21 cellular contexts compared by ENCODE assay signal in the genomic region with DNA sequence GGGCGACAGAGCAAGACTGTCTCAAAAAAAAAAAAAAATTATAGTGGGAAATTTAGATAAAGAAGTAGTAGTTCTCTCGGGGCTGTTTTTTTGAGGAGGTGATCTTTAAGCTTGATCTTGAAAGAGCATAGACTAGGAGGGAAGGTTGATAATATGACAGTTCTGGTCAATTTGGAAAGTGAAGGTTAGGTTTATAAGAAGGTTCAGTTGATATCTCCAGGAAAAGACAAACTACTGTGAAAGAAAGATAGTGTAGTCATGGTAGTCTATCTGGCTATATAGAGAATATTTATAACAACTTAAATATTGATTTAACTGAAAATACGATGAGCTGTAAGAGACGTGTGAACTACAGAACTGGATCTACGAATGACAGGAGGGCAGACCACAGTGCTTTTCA. TPM values are rescaled to one million over a fixed set of nuclear protein-coding genes. Genes with fewer than 3 reads are reported as not detected.
DNase-seq lines count a peak whose midpoint lies in the region; ATAC-seq and TF ChIP-seq lines count a peak whose summit lies in the region.
"Had no signal": no experiment of that assay in that cellular context is flagged by ENCODE, and none has a peak within 500 bp of the region (broad histone marks: within the 10 kb centered on the region; RNA-seq: fewer than 3 reads in every experiment).

No MANE protein-coding gene starts in this region.

- H3K27me3 Mint-ChIP-seq in activated CD4-positive, alpha-beta T cell treated with anti-CD3 and anti-CD28 coated beads for 36 hours, result no peaks in the 10 kb centered on the region
- H3K27me3 Mint-ChIP-seq in CD8-positive, alpha-beta T cell (ENCODE audit: low read depth), result no peaks in the 10 kb centered on the region
- H3K27me3 Mint-ChIP-seq in activated CD8-positive, alpha-beta T cell treated with anti-CD3 and anti-CD28 coated beads, Interleukin-2, amount 10 ng/mL, durations not matched to agents 7 days and 5 days (ENCODE audit: low read depth), result no peaks in the 10 kb centered on the region
- H3K27me3 Mint-ChIP-seq in nephron (ENCODE audit: low read depth), result no peaks in the 10 kb centered on the region

- no peak for ATAC-seq in activated CD4-positive, alpha-beta T cell treated with anti-CD3 and anti-CD28 coated beads for 36 hours
- ATAC-seq in CD8-positive, alpha-beta T cell, result no peak
- no peak for ATAC-seq in activated CD8-positive, alpha-beta T cell treated with anti-CD3 and anti-CD28 coated beads, Interleukin-2, amount 10 ng/mL, durations not matched to agents 7 days and 5 days
- ATAC-seq in HG02763 (IDR thresholded peaks at IDR 0.05; ENCODE audit: unreplicated experiment), result no peak

- H3K4me3 Mint-ChIP-seq in activated CD4-positive, alpha-beta T cell treated with anti-CD3 and anti-CD28 coated beads for 36 hours, result peak overlapping the region; percentile 6
- peak overlapping the region; percentile 59 for H3K4me3 Mint-ChIP-seq in CD8-positive, alpha-beta T cell
- H3K4me3 Mint-ChIP-seq in activated CD8-positive, alpha-beta T cell treated with anti-CD3 and anti-CD28 coated beads, Interleukin-2, amount 10 ng/mL, durations not matched to agents 7 days and 5 days, result no peak overlapping the region
- H3K4me3 Mint-ChIP-seq in nephron, result peak overlapping the region; percentile 28 to 64 (median 53)

- H3K27ac Mint-ChIP-seq in activated CD4-positive, alpha-beta T cell treated with anti-CD3 and anti-CD28 coated beads for 36 hours, result peak overlapping the region; percentile 34
- H3K27ac Mint-ChIP-seq in CD8-positive, alpha-beta T cell, result peak overlapping the region; percentile 9
- peak overlapping the region; percentile 8 for H3K27ac Mint-ChIP-seq in activated CD8-positive, alpha-beta T cell treated with anti-CD3 and anti-CD28 coated beads, Interleukin-2, amount 10 ng/mL, durations not matched to agents 7 days and 5 days
- no peak overlapping the region for H3K27ac Mint-ChIP-seq in nephron

- POLR2A ChIA-PET in activated CD4-positive, alpha-beta T cell treated with anti-CD3 and anti-CD28 coated beads for 36 hours (lab: Charles Lee), result no interaction called here
- POLR2A ChIA-PET in CD8-positive, alpha-beta T cell (lab: Charles Lee), result interaction anchor here (1.0 kb wide), 1 partner anchor 58 kb away, joined by 3 read pairs; no protein-coding TSS in a partner anchor
- POLR2A ChIA-PET in activated CD8-positive, alpha-beta T cell treated with anti-CD3 and anti-CD28 coated beads, Interleukin-2, amount 10 ng/mL, durations not matched to agents 7 days and 5 days (lab: Charles Lee), result interaction anchor here (0.6 to 1.0 kb wide), 2 partner anchors 38 to 71 kb away, joined by 3 to 7 read pairs; no protein-coding TSS in a partner anchor

- H3K36me3 ChIP-seq in CD8-positive, alpha-beta T cell (ENCODE audit: insufficient read depth, low read length), result no peaks in the 10 kb centered on the region
- H3K36me3 ChIP-seq: adrenal gland, right atrium auricular region, SJCRH30 had no signal

- DNase-seq in activated CD4-positive, alpha-beta T cell treated with anti-CD3 and anti-CD28 coated beads for 36 hours, result no peak
- DNase-seq in activated CD4-positive, alpha-beta T cell treated with anti-CD3 and anti-CD28 coated beads for 4 hours, result no peak
- no peak for DNase-seq in CD8-positive, alpha-beta T cell
- DNase-seq in activated CD8-positive, alpha-beta T cell treated with anti-CD3 and anti-CD28 coated beads, Interleukin-2, amount 10 ng/mL, durations not matched to agents 7 days and 5 days, result no peak
- no peak for DNase-seq in mesenteric fat pad (ENCODE audit: low spot score)
- DNase-seq in head of caudate nucleus, result no peak
- DNase-seq: adrenal gland; effector CD8-positive, alpha-beta T cell; foreskin melanocyte; hippocampal formation; NCI-H1092 treated with DMSO at 0.1 percent for 48 hours; NCI-H2029 treated with DMSO at 0.1 percent for 48 hours; NCI-H446; PC-9; SJCRH30; stimulated activated CD4-positive, alpha-beta T cell treated with anti-CD3 and anti-CD28 coated beads, Interleukin-4, amount 100 ng/mL, for 4 hours; trophoblast cell had no signal

- H3K27ac ChIP-seq in CD8-positive, alpha-beta T cell (ENCODE audit: low read depth, low read length), result no peak overlapping the region
- H3K27ac ChIP-seq: adrenal gland, PC-9, right atrium auricular region, SJCRH30 had no signal

- peaks cover 39% of the 10 kb centered on the region for H3K4me1 Mint-ChIP-seq in activated CD4-positive, alpha-beta T cell treated with anti-CD3 and anti-CD28 coated beads for 36 hours
- H3K4me1 Mint-ChIP-seq in CD8-positive, alpha-beta T cell (ENCODE audit: low read depth), result peaks cover 49% of the 10 kb centered on the region
- peaks cover 40% of the 10 kb centered on the region for H3K4me1 Mint-ChIP-seq in activated CD8-positive, alpha-beta T cell treated with anti-CD3 and anti-CD28 coated beads, Interleukin-2, amount 10 ng/mL, durations not matched to agents 7 days and 5 days (ENCODE audit: low read depth)
- peaks cover 9% of the 10 kb centered on the region for H3K4me1 Mint-ChIP-seq in nephron

- H3K9me3 ChIP-seq in CD8-positive, alpha-beta T cell (ENCODE audit: low read length), result no peaks in the 10 kb centered on the region
- H3K9me3 ChIP-seq: adrenal gland, right atrium auricular region, SJCRH30 had no signal

- TF ChIP-seq CTCF in CD8-positive, alpha-beta T cell (IDR thresholded peaks at IDR 0.05), result no peak
- TF ChIP-seq CTCF in nephron (IDR thresholded peaks at IDR 0.05; ENCODE audit: unreplicated experiment in 3 of 3), result no peak

- peaks cover 27% of the 10 kb centered on the region for H3K4me1 ChIP-seq in CD8-positive, alpha-beta T cell (ENCODE audit: insufficient read depth, low read length)
- H3K4me1 ChIP-seq: SJCRH30 had no signal

- H3K27me3 ChIP-seq in CD8-positive, alpha-beta T cell (ENCODE audit: insufficient read depth, low read length), result no peaks in the 10 kb centered on the region
- H3K27me3 ChIP-seq: adrenal gland, right atrium auricular region, SJCRH30 had no signal

- peaks cover 46% of the 10 kb centered on the region for H3K36me3 Mint-ChIP-seq in activated CD4-positive, alpha-beta T cell treated with anti-CD3 and anti-CD28 coated beads for 36 hours (ENCODE audit: low read depth)
- H3K36me3 Mint-ChIP-seq in CD8-positive, alpha-beta T cell, result peaks cover 48% of the 10 kb centered on the region
- peaks cover 52% of the 10 kb centered on the region for H3K36me3 Mint-ChIP-seq in activated CD8-positive, alpha-beta T cell treated with anti-CD3 and anti-CD28 coated beads, Interleukin-2, amount 10 ng/mL, durations not matched to agents 7 days and 5 days (ENCODE audit: low read depth)
- H3K36me3 Mint-ChIP-seq in nephron (ENCODE audit: low read depth), result peaks cover 59% of the 10 kb centered on the region

- H3K4me3 ChIP-seq in CD8-positive, alpha-beta T cell (ENCODE audit: low read depth, low read length), result no peak overlapping the region
- H3K4me3 ChIP-seq: PC-9, right atrium auricular region, SJCRH30 had no signal

- H3K9me3 Mint-ChIP-seq in activated CD4-positive, alpha-beta T cell treated with anti-CD3 and anti-CD28 coated beads for 36 hours (ENCODE audit: low read depth), result peaks cover under 1% of the 10 kb centered on the region
- peaks cover 3% of the 10 kb centered on the region for H3K9me3 Mint-ChIP-seq in CD8-positive, alpha-beta T cell
- H3K9me3 Mint-ChIP-seq in activated CD8-positive, alpha-beta T cell treated with anti-CD3 and anti-CD28 coated beads, Interleukin-2, amount 10 ng/mL, durations not matched to agents 7 days and 5 days (ENCODE audit: insufficient read depth), result peaks cover 3% of the 10 kb centered on the region
- peaks cover 13% of the 10 kb centered on the region for H3K9me3 Mint-ChIP-seq in nephron

- CTCF ChIA-PET in activated CD4-positive, alpha-beta T cell treated with anti-CD3 and anti-CD28 coated beads for 36 hours (lab: Charles Lee), result no interaction called here
- CTCF ChIA-PET in CD8-positive, alpha-beta T cell (lab: Charles Lee), result interaction anchor here (0.9 to 1.0 kb wide), 2 partner anchors 60 to 74 kb away, joined by 3 read pairs; no protein-coding TSS in a partner anchor
- CTCF ChIA-PET in activated CD8-positive, alpha-beta T cell treated with anti-CD3 and anti-CD28 coated beads, Interleukin-2, amount 10 ng/mL, durations not matched to agents 7 days and 5 days (lab: Charles Lee), result interaction anchor here (0.9 to 1.6 kb wide), 3 partner anchors 25 to 121 kb away, joined by 3 to 6 read pairs (median 3); no protein-coding TSS in a partner anchor

- intact Hi-C loops in activated CD4-positive, alpha-beta T cell treated with anti-CD3 and anti-CD28 coated beads for 36 hours (cut with DNase I, micrococcal nuclease), result loop anchor here in 1 of 2 experiments (10.0 kb wide), 1 partner anchor 64 kb away; no protein-coding TSS in a partner anchor
- intact Hi-C loops in CD8-positive, alpha-beta T cell (cut with DNase I, micrococcal nuclease), result loop anchor here (5.0 to 10.0 kb wide), 7 partner anchors 57 to 1714 kb away; partner anchors contain the start of genes NUBP1 (in 2 of the 2), ABAT (in 1 of the 2), PMM2 (in 1 of the 2) and TMEM186 (in 1 of the 2)
- intact Hi-C loops in head of caudate nucleus (cut with DNase I), result no loop called here

RNA-seq across cellular contexts. Expression of gene ATF7IP2, which starts 3.1 kb away (rescaled TPM):
- 10 to 100 TPM; 20.0 to 21.9 TPM for total RNA-seq in activated CD4-positive, alpha-beta T cell treated with anti-CD3 and anti-CD28 coated beads for 36 hours
- 10 to 100 TPM; 88.1 to 98.0 TPM for total RNA-seq in CD8-positive, alpha-beta T cell
- total RNA-seq in activated CD8-positive, alpha-beta T cell treated with anti-CD3 and anti-CD28 coated beads, Interleukin-2, amount 10 ng/mL, durations not matched to agents 7 days and 5 days, result 10 to 100 TPM; 30.1 to 31.3 TPM
- 7.4 TPM for total RNA-seq in mesenteric fat pad
- total RNA-seq: A172, PC-9, SJCRH30 had no signal

Comparison
In these comparisons a context has a peak if more than half of its experiments do, and no peak if none do; other contexts are left out.
1. H3K27ac Mint-ChIP-seq: peak in activated CD4-positive, alpha-beta T cell treated with anti-CD3 and anti-CD28 coated beads for 36 hours (single experiment), CD8-positive, alpha-beta T cell (single experiment) and activated CD8-positive, alpha-beta T cell treated with anti-CD3 and anti-CD28 coated beads, Interleukin-2, amount 10 ng/mL, durations not matched to agents 7 days and 5 days (single experiment); none in nephron (0 of 3).